In the genomic region with DNA sequence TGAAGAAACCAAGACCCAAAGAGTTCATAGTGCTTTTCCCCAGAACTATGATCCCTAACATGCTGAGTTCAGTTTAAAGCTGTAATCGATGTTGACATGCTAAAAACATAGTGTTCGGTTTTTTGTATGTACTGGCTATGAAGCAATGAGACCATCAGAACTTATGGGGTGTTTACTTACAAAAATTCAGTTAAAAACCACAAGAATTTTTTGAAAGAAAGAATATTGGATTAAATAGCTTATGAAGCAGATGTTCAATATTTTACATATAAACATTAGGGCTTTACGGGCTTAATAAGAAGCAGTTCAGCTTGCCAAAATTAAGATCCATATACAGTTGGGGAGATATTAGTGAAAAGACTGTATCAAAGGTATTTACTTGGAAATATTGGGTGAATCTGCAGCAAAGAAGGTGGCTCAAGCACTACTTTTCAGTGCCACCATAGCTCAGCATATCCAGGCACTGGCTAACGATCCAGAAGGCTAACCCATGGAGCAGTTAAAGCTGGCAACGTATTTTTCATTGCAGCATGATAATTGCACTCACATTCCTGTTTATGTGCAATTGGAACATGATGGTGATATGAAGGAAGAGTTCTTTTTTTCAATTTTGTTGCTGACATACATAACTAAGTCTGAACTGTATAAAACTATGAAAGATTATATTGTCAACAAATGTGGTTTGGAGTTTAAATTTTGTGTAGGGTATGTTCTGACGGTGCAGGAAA, we compare ENCODE assay signal across 23 cellular contexts.
DNase-seq lines count a peak whose midpoint lies in the region; ATAC-seq and TF ChIP-seq lines count a peak whose summit lies in the region.
"Had no signal": no experiment of that assay in that cellular context is flagged by ENCODE, and none has a peak within 500 bp of the region (broad histone marks: within the 10 kb centered on the region; RNA-seq: fewer than 3 reads in every experiment).

No MANE protein-coding gene starts in this region.

- ATAC-seq in IMR-90 (ENCODE audit: low read depth), result peak; percentile 69
- ATAC-seq: CD8-positive, alpha-beta T cell; GM23338; Right ventricle myocardium inferior had no signal

- H3K9me3 ChIP-seq in AG04450 (ENCODE audit: control insufficient read depth, insufficient read depth, low read length) (no peaks in the 10 kb centered on the region), IMR-90 (ENCODE audit: control insufficient read depth, insufficient read depth, low read length) (no peaks in the 10 kb centered on the region), hepatocyte (ENCODE audit: low read depth) (peaks cover 7% of the 10 kb centered on the region), neural progenitor cell (ENCODE audit: low read depth) (no peaks in the 10 kb centered on the region)
- H3K9me3 ChIP-seq: Caco-2, SJSA1 had no signal

- H3K36me3 Mint-ChIP-seq in neural progenitor cell, result no peaks in the 10 kb centered on the region
- H3K36me3 Mint-ChIP-seq in activated CD4-positive, alpha-beta T cell treated with anti-CD3 and anti-CD28 coated beads, Interleukin-2, amount 10 ng/mL, durations not matched to agents 24 days and 14 days (ENCODE audit: low read depth), result peaks cover 2% of the 10 kb centered on the region

- H2AFZ ChIP-seq in IMR-90 (replicated peaks; ENCODE audit: low read length, poor library complexity) (no peak overlapping the region), hepatocyte (no peak overlapping the region), neural progenitor cell (replicated peaks) (no peak overlapping the region)
- H2AFZ ChIP-seq: GM23338, PC-9 had no signal

- in situ Hi-C loops in IMR-90 (cut with MboI; ENCODE audit: low sequenced_read_pairs), result no loop called here

- intact Hi-C loops in IMR-90 (cut with micrococcal nuclease), result no loop called here
- intact Hi-C loops in activated CD4-positive, alpha-beta T cell treated with anti-CD3 and anti-CD28 coated beads, Interleukin-2, amount 10 ng/mL, durations not matched to agents 24 days and 14 days (cut with micrococcal nuclease), result no loop called here

- no CpG with 5 or more reads among the region's 6 CpGs for WGBS in IMR-90 (ENCODE audit: extremely low coverage in 2 of 2, insufficient read length in 1 of 2), 2 experiments
- 58% methylated on average over 6 of the region's 6 CpGs for WGBS in hepatocyte (ENCODE audit: low lambda C conversion rate, missing lambda C conversion rate)

- POLR2A ChIA-PET in AG04450 (lab: Yijun Ruan, JAX), result interaction anchor here (0.6 kb wide), 1 partner anchor 193 kb away, joined by 6 read pairs; no protein-coding TSS in a partner anchor
- POLR2A ChIA-PET in IMR-90 (lab: Charles Lee; ENCODE audit: unreplicated experiment), result no interaction called here

- no peak for TF ChIP-seq RAD21 in IMR-90 (IDR thresholded peaks at IDR 0.05; ENCODE audit: low read length)

- H3K79me1 ChIP-seq in IMR-90 (ENCODE audit: low read depth in 1 of 2, low read length in 2 of 2), result no peaks in the 10 kb centered on the region

- H3K56ac ChIP-seq in IMR-90 (ENCODE audit: extremely low read depth, insufficient read depth, low read length), result no peak overlapping the region

- H3F3A ChIP-seq in neural progenitor cell (ENCODE audit: low read depth), result no peaks in the 10 kb centered on the region

- no peaks in the 10 kb centered on the region for H3K9me2 ChIP-seq in hepatocyte (replicated peaks; ENCODE audit: insufficient read depth)

- H3K4me1 Mint-ChIP-seq in neural progenitor cell, result no peaks in the 10 kb centered on the region
- H3K4me1 Mint-ChIP-seq in activated CD4-positive, alpha-beta T cell treated with anti-CD3 and anti-CD28 coated beads, Interleukin-2, amount 10 ng/mL, durations not matched to agents 24 days and 14 days, result no peaks in the 10 kb centered on the region

- no peak overlapping the region for H3K9ac ChIP-seq in IMR-90 (ENCODE audit: low read depth, low read length)
- no peak overlapping the region for H3K9ac ChIP-seq in neural progenitor cell

- 0 out of 2 replicates have a peak overlapping the region, but pooled peaks have one; percentile 9 for H2AK5ac ChIP-seq in IMR-90 (ENCODE audit: low read depth, low read length)

- no peak overlapping the region for H2AK9ac ChIP-seq in IMR-90 (replicated peaks; ENCODE audit: low read depth, low read length, poor library complexity)

- peak overlapping the region; percentile 95 for H3K18ac ChIP-seq in IMR-90 (ENCODE audit: low read depth, low read length)

- H4K20me1 ChIP-seq in IMR-90 (ENCODE audit: insufficient read depth, low read length), result no peaks in the 10 kb centered on the region
- no peaks in the 10 kb centered on the region for H4K20me1 ChIP-seq in hepatocyte (ENCODE audit: insufficient read depth, poor library complexity, severe bottlenecking)
- H4K20me1 ChIP-seq in neural progenitor cell (ENCODE audit: low read depth), result no peaks in the 10 kb centered on the region

- H2BK15ac ChIP-seq in IMR-90 (ENCODE audit: low read depth, low read length), result no peak overlapping the region

- TF ChIP-seq CTCF in AG04450 (IDR thresholded peaks at IDR 0.05; ENCODE audit: low read depth, low read length) (no peak), IMR-90 (conservative IDR thresholded peaks at IDR 0.05; ENCODE audit: low read depth, low read length) (no peak), choroid plexus epithelial cell (conservative IDR thresholded peaks at IDR 0.05; ENCODE audit: low read depth, low read length) (no peak), hepatocyte (IDR thresholded peaks at IDR 0.05; ENCODE audit: poor library complexity) (no peak), neural progenitor cell (IDR thresholded peaks at IDR 0.05) (no peak)

- H3K4me3 ChIP-seq in AG04450 (ENCODE audit: low read depth, low read length), result no peak overlapping the region
- H3K4me3 ChIP-seq in IMR-90 (ENCODE audit: insufficient read depth, low read depth, low read length), result no peak overlapping the region
- H3K4me3 ChIP-seq in choroid plexus epithelial cell (ENCODE audit: low read depth, low read length), result no peak overlapping the region
- no peak overlapping the region for H3K4me3 ChIP-seq in hepatocyte
- no peak overlapping the region for H3K4me3 ChIP-seq in neural progenitor cell
- H3K4me3 ChIP-seq: GM23338, HAP-1, PC-9, SJSA1 had no signal

- peak overlapping the region; percentile 9; the same call in 1 of the 2 replicates for H4K91ac ChIP-seq in IMR-90 (ENCODE audit: insufficient read depth, low read depth, low read length)

- H3K4me2 ChIP-seq in IMR-90 (ENCODE audit: low read depth, low read length) (peak overlapping the region; percentile 91), hepatocyte (peak overlapping the region; percentile 34), neural progenitor cell (no peak overlapping the region)
- H3K4me2 ChIP-seq: GM23338, PC-9 had no signal

- peak overlapping the region; percentile 48 for H2BK5ac ChIP-seq in IMR-90 (ENCODE audit: low read depth, low read length, poor library complexity, severe bottlenecking)

- H3K36me3 ChIP-seq in IMR-90 (ENCODE audit: control insufficient read depth, insufficient read depth, low read length) (no peaks in the 10 kb centered on the region), hepatocyte (replicated peaks; ENCODE audit: insufficient read depth, low read depth) (no peaks in the 10 kb centered on the region), neural progenitor cell (no peaks in the 10 kb centered on the region)
- H3K36me3 ChIP-seq: HAP-1, SJSA1 had no signal

- no peaks in the 10 kb centered on the region for H3K9me3 Mint-ChIP-seq in neural progenitor cell
- peaks cover 9% of the 10 kb centered on the region for H3K9me3 Mint-ChIP-seq in activated CD4-positive, alpha-beta T cell treated with anti-CD3 and anti-CD28 coated beads, Interleukin-2, amount 10 ng/mL, durations not matched to agents 24 days and 14 days

- H4K8ac ChIP-seq in IMR-90 (ENCODE audit: low read depth in 2 of 2, low read length in 2 of 2), result peak overlapping the region in 1 of 2 experiments; percentile 35; a peak in 2 of 4 replicates

- no peak overlapping the region for H3K14ac ChIP-seq in IMR-90 (replicated peaks; ENCODE audit: low read depth, low read length)

- TF ChIP-seq POLR2A in IMR-90 (IDR thresholded peaks at IDR 0.05; ENCODE audit: low read depth, low read length), result no peak

- H3K27me3 Mint-ChIP-seq in neural progenitor cell (ENCODE audit: insufficient read depth, low read depth), result peaks cover 2% of the 10 kb centered on the region
- peaks cover 25% of the 10 kb centered on the region for H3K27me3 Mint-ChIP-seq in activated CD4-positive, alpha-beta T cell treated with anti-CD3 and anti-CD28 coated beads, Interleukin-2, amount 10 ng/mL, durations not matched to agents 24 days and 14 days

- H3K23ac ChIP-seq in IMR-90 (ENCODE audit: low read depth, low read length), result peak overlapping the region; percentile 2; the same call in 1 of the 2 replicates

- peak overlapping the region; percentile 88 for H4K5ac ChIP-seq in IMR-90 (ENCODE audit: low read depth, low read length)

- dilution Hi-C loops in IMR-90 (cut with HindIII; ENCODE audit: low sequenced_read_pairs, unreplicated experiment), result no loop called here

- H3K79me2 ChIP-seq in hepatocyte, result no peaks in the 10 kb centered on the region
- no peaks in the 10 kb centered on the region for H3K79me2 ChIP-seq in neural progenitor cell (ENCODE audit: low read depth)

- peak overlapping the region; percentile 61; the same call in 1 of the 2 replicates for H2BK20ac ChIP-seq in IMR-90 (ENCODE audit: low read depth, low read length)

- H3K27ac ChIP-seq in AG04450 (ENCODE audit: low read depth, low read length), result peak overlapping the region; percentile 60
- peak overlapping the region; percentile 94; the same call in 1 of the 2 replicates for H3K27ac ChIP-seq in IMR-90 (ENCODE audit: insufficient read depth, low read length)
- no peak overlapping the region for H3K27ac ChIP-seq in hepatocyte
- no peak overlapping the region for H3K27ac ChIP-seq in neural progenitor cell
- H3K27ac ChIP-seq: HL-60, PC-9, SJSA1 had no signal

- BruUV-seq in IMR-90 (replicated peaks; lab: Mats Ljungman, UMichigan), result no TSS peak

- no peaks in the 10 kb centered on the region for H3K9me1 ChIP-seq in IMR-90 (ENCODE audit: insufficient read depth, low read length)

- H2BK120ac ChIP-seq in IMR-90 (ENCODE audit: low read depth, low read length), result peak overlapping the region; percentile 64; the same call in 1 of the 2 replicates

- H3K4me1 ChIP-seq in IMR-90 (ENCODE audit: control insufficient read depth, insufficient read depth, low read length) (peaks cover 3% of the 10 kb centered on the region), hepatocyte (ENCODE audit: insufficient read depth) (no peaks in the 10 kb centered on the region), neural progenitor cell (no peaks in the 10 kb centered on the region)
- H3K4me1 ChIP-seq: Caco-2, HAP-1 had no signal

- H3K27me3 ChIP-seq in AG04450 (ENCODE audit: control insufficient read depth, insufficient read depth, low read length) (no peaks in the 10 kb centered on the region), IMR-90 (ENCODE audit: control insufficient read depth, insufficient read depth, low read length) (no peaks in the 10 kb centered on the region), hepatocyte (no peaks in the 10 kb centered on the region), neural progenitor cell (no peaks in the 10 kb centered on the region)
- H3K27me3 ChIP-seq: SJSA1 had no signal

- no peak for DNase-seq in AG04450 (ENCODE audit: low read depth, low spot score)
- DNase-seq in IMR-90, result peak; percentile 70
- DNase-seq in choroid plexus epithelial cell (ENCODE audit: low read depth), result peak; percentile 22
- no peak for DNase-seq in hepatocyte (ENCODE audit: low spot score)
- no peak for DNase-seq in neural progenitor cell (ENCODE audit: low spot score)
- no peak for DNase-seq in NCI-H1436 treated with DMSO at 0.1 percent for 48 hours (lab: John Stamatoyannopoulos, UW)
- DNase-seq in activated CD4-positive, alpha-beta T cell treated with anti-CD3 and anti-CD28 coated beads, Interleukin-2, amount 10 ng/mL, durations not matched to agents 24 days and 14 days, result no peak
- DNase-seq: C1 segment of cervical spinal cord; Caco-2; CD8-positive, alpha-beta T cell; DMS79 treated with DMSO at 0.1 percent for 48 hours; GF-D8; NCI-H1048; NCI-H1417; NCI-H187 treated with DMSO at 0.1 percent for 48 hours; NCI-H2107; NCI-H526; PC-9 had no signal

- no peak overlapping the region for H3K27ac Mint-ChIP-seq in neural progenitor cell
- no peak overlapping the region for H3K27ac Mint-ChIP-seq in activated CD4-positive, alpha-beta T cell treated with anti-CD3 and anti-CD28 coated beads, Interleukin-2, amount 10 ng/mL, durations not matched to agents 24 days and 14 days
- H3K27ac Mint-ChIP-seq: CD8-positive, alpha-beta T cell; GM23338 had no signal

- H3K4ac ChIP-seq in IMR-90 (ENCODE audit: low read depth, low read length), result peak overlapping the region; percentile 42

- CTCF ChIA-PET in AG04450 (lab: Charles Lee), result interaction anchor here (0.6 to 1.4 kb wide), 3 partner anchors 19 to 802 kb away, joined by 3 to 5 read pairs (median 3); no protein-coding TSS in a partner anchor
- CTCF ChIA-PET in IMR-90 (lab: Yijun Ruan, JAX), result interaction anchor here (0.5 to 1.1 kb wide), 3 partner anchors 10 to 316 kb away, joined by 3 to 6 read pairs (median 5); no protein-coding TSS in a partner anchor

- H3K4me3 Mint-ChIP-seq in neural progenitor cell, result no peak overlapping the region
- H3K4me3 Mint-ChIP-seq in activated CD4-positive, alpha-beta T cell treated with anti-CD3 and anti-CD28 coated beads, Interleukin-2, amount 10 ng/mL, durations not matched to agents 24 days and 14 days, result no peak overlapping the region
- H3K4me3 Mint-ChIP-seq: CD8-positive, alpha-beta T cell; GM23338 had no signal

Comparison
In these comparisons a context has a peak if more than half of its experiments do, and no peak if none do; other contexts are left out.
1. DNase-seq: peak in IMR-90 (single experiment) and choroid plexus epithelial cell (single experiment); none in AG04450 (single experiment), hepatocyte (single experiment), neural progenitor cell (single experiment), NCI-H1436 treated with DMSO at 0.1 percent for 48 hours (single experiment) and activated CD4-positive, alpha-beta T cell treated with anti-CD3 and anti-CD28 coated beads, Interleukin-2, amount 10 ng/mL, durations not matched to agents 24 days and 14 days (single experiment).
2. H3K27ac ChIP-seq: peak in AG04450 (single experiment) and IMR-90 (single experiment); none in hepatocyte (single experiment) and neural progenitor cell (single experiment).